8 cellular contexts compared by ENCODE assay signal in the genomic region with DNA sequence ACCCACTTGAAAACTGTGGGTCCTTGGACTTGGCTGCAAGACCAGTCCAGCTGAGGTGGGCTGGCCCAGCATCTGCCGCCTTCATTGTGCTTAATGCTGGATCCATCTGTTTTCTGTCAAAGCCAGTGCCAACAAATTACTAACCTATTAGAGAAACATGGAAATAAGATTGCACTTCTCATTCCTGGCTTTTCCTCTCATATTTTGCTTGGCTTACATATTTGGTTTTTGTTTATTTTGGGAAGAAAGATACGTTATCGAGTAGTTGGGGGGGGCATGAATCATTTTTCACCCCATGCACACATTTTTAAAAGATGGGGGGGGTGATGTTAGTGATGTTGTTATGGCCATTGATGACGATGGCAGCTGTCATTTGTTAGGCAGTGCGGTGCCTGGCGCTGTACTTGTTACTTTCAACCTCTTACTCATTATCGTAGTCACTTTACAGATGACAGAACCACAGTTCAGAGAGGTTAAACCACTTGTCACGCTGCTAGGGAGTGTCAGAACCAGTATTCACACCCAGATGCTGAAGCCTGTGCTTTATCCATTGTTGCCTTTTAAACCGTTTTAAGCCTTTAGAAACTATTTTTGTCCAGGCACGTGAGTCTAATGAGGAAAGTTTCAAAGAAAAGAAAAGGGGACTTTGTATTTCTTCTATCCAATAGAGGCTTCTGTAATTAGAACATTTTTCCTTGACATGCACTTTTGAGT.
A peak's percentile ranks its signal among the peaks of the same experiment; 100 is the strongest.
DNase-seq lines count a peak whose midpoint lies in the region; TF ChIP-seq lines count a peak whose summit lies in the region.

No MANE protein-coding gene starts in this region.

- peak overlapping the region in 7 of 8 donors; percentile 55 to 91 (median 83) for H3K27ac Mint-ChIP-seq in CD8-positive, alpha-beta memory T cell
- H3K27ac Mint-ChIP-seq in nephron = peak overlapping the region; percentile 57 to 95 (median 61)

- CTCF ChIA-PET in CD8-positive, alpha-beta memory T cell (lab: Charles Lee) = no interaction called here

- peaks cover 5 to 53% (median 13%) of the 10 kb centered on the region in 3 donors for H3K36me3 Mint-ChIP-seq in CD8-positive, alpha-beta memory T cell
- peaks cover 43% of the 10 kb centered on the region for H3K36me3 Mint-ChIP-seq in nephron (ENCODE audit: low read depth)

- 51% methylated on average over 10 of the region's 10 CpGs for WGBS in prostate gland

- H3K4me1 ChIP-seq in CD8-positive, alpha-beta memory T cell (ENCODE audit: insufficient read depth, low read length) = peaks cover 9% of the 10 kb centered on the region
- no peaks in the 10 kb centered on the region for H3K4me1 ChIP-seq in prostate gland (replicated peaks)

- DNase-seq in CD8-positive, alpha-beta memory T cell = peak in 4 of 5 donors; percentile 12 to 65 (median 51)
- peak; percentile 80 for DNase-seq in MG63
- DNase-seq in choroid plexus epithelial cell (ENCODE audit: low read depth) = peak; percentile 59
- no peak for DNase-seq in medulla oblongata (ENCODE audit: extremely low spot score)
- no peak for DNase-seq in NCI-H1048 (lab: John Stamatoyannopoulos, UW)
- DNase-seq in prostate gland (ENCODE audit: low spot score) = no peak
- no peak for DNase-seq in SW 1271 (lab: John Stamatoyannopoulos, UW)

- peak overlapping the region in 2 of 7 donors; percentile 28 to 39 for H3K4me3 Mint-ChIP-seq in CD8-positive, alpha-beta memory T cell
- H3K4me3 Mint-ChIP-seq in nephron = peak overlapping the region in 1 of 3 experiments; percentile 30

- H3K27ac ChIP-seq in CD8-positive, alpha-beta memory T cell (ENCODE audit: low read depth, low read length) = no peak overlapping the region
- no peak overlapping the region for H3K27ac ChIP-seq in prostate gland

- H3K36me3 ChIP-seq in CD8-positive, alpha-beta memory T cell (ENCODE audit: insufficient read depth, low read length) = no peaks in the 10 kb centered on the region
- H3K36me3 ChIP-seq in MG63 = peaks cover 3% of the 10 kb centered on the region; the same call in 1 of the 2 replicates
- H3K36me3 ChIP-seq in prostate gland = no peaks in the 10 kb centered on the region

- no peaks in the 10 kb centered on the region for H3K9me3 Mint-ChIP-seq in CD8-positive, alpha-beta memory T cell
- no peaks in the 10 kb centered on the region for H3K9me3 Mint-ChIP-seq in nephron

- peaks cover 40 to 62% (median 51%) of the 10 kb centered on the region in 3 donors for H3K4me1 Mint-ChIP-seq in CD8-positive, alpha-beta memory T cell
- H3K4me1 Mint-ChIP-seq in nephron = peaks cover 49% of the 10 kb centered on the region

- H3K27me3 Mint-ChIP-seq in CD8-positive, alpha-beta memory T cell = no peaks in the 10 kb centered on the region
- H3K27me3 Mint-ChIP-seq in nephron (ENCODE audit: low read depth) = peaks cover 4% of the 10 kb centered on the region

- intact Hi-C loops in prostate gland (cut with DNase I) = no loop called here

- no peaks in the 10 kb centered on the region for H3K9me3 ChIP-seq in CD8-positive, alpha-beta memory T cell (ENCODE audit: low read length)
- H3K9me3 ChIP-seq in MG63 = no peaks in the 10 kb centered on the region
- H3K9me3 ChIP-seq in prostate gland = no peaks in the 10 kb centered on the region

- TF ChIP-seq POLR2A in prostate gland (IDR thresholded peaks at IDR 0.05) = no peak

- POLR2A ChIA-PET in CD8-positive, alpha-beta memory T cell (lab: Charles Lee) = no interaction called here

- H3K4me3 ChIP-seq in CD8-positive, alpha-beta memory T cell (ENCODE audit: low read length) = no peak overlapping the region
- H3K4me3 ChIP-seq in MG63 (no peak overlapping the region), choroid plexus epithelial cell (ENCODE audit: low read depth, low read length) (no peak overlapping the region), prostate gland (no peak overlapping the region)

- TF ChIP-seq CTCF in choroid plexus epithelial cell (conservative IDR thresholded peaks at IDR 0.05; ENCODE audit: low read depth, low read length) (no peak), nephron (IDR thresholded peaks at IDR 0.05; ENCODE audit: unreplicated experiment in 3 of 3) (no peak), prostate gland (IDR thresholded peaks at IDR 0.05) (no peak)

- H3K27me3 ChIP-seq in CD8-positive, alpha-beta memory T cell (ENCODE audit: insufficient read depth, low read length, poor library complexity, severe bottlenecking) = no peaks in the 10 kb centered on the region
- H3K27me3 ChIP-seq in MG63 (no peaks in the 10 kb centered on the region), prostate gland (replicated peaks; ENCODE audit: insufficient read depth) (no peaks in the 10 kb centered on the region)

Comparison
In these comparisons a context has a peak if more than half of its experiments do, and no peak if none do; other contexts are left out.
1. DNase-seq: peak in CD8-positive, alpha-beta memory T cell (4 of 5), MG63 (single experiment) and choroid plexus epithelial cell (single experiment); none in medulla oblongata (single experiment), NCI-H1048 (single experiment), prostate gland (single experiment) and SW 1271 (0 of 2).